In the genomic region with DNA sequence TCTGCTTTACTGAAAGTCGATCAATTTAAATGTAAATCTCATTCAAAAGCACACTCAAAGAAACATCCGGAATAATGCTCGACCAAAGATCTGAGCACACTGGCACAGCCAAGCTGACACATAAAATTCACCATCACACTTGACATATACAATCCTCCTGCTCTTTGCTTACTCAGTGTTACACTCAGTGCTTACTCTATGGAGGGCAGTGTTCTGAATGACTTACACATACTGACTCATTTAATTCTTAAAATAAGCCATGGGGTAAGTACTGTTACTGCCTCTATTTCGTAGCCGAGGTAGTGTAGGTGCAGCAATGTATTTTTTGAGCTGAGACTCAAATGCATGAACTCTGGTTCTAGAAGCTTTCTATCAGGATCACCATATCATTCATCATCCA, we compare ENCODE assay signal across 25 cellular contexts.
"Had no signal": no experiment of that assay in that cellular context is flagged by ENCODE, and none has a peak within 500 bp of the region (broad histone marks: within the 10 kb centered on the region; RNA-seq: fewer than 3 reads in every experiment).

No MANE protein-coding gene starts in this region.

- H3K4me3 Mint-ChIP-seq: activated CD8-positive, alpha-beta T cell treated with anti-CD3 and anti-CD28 coated beads for 36 hours; activated naive CD4-positive, alpha-beta T cell treated with anti-CD3 and anti-CD28 coated beads, Interleukin-2, amount 10 ng/mL, durations not matched to agents 7 days and 5 days; activated naive CD8-positive, alpha-beta T cell treated with anti-CD3 and anti-CD28 coated beads for 36 hours; activated T-cell treated with anti-CD3 and anti-CD28 coated beads, Interleukin-2, amount 50 U/mL, for 72 hours; T-cell had no signal

- H3K27me3 Mint-ChIP-seq: activated CD8-positive, alpha-beta T cell treated with anti-CD3 and anti-CD28 coated beads for 36 hours; activated naive CD4-positive, alpha-beta T cell treated with anti-CD3 and anti-CD28 coated beads, Interleukin-2, amount 10 ng/mL, durations not matched to agents 7 days and 5 days; activated naive CD8-positive, alpha-beta T cell treated with anti-CD3 and anti-CD28 coated beads for 36 hours; T-cell had no signal

- ATAC-seq: activated CD4-positive, CD25-positive, alpha-beta regulatory T cell treated with anti-CD3 and anti-CD28 coated beads, Interleukin-2, amount 50 U/mL, for 24 hours; activated CD8-positive, alpha-beta T cell treated with anti-CD3 and anti-CD28 coated beads for 36 hours; activated T-cell treated with anti-CD3 and anti-CD28 coated beads, Interleukin-2, amount 50 U/mL, for 72 hours; T-cell had no signal

- H3K36me3 ChIP-seq: Peyer's patch had no signal

- H3K4me1 ChIP-seq: Peyer's patch had no signal

- H3K27me3 ChIP-seq: Peyer's patch had no signal

- H3K27ac ChIP-seq: Peyer's patch, VCaP had no signal

- H3K4me3 ChIP-seq: Peyer's patch had no signal

- DNase-seq: activated CD4-positive, alpha-beta T cell treated with anti-CD3 and anti-CD28 coated beads for 4 hours; activated CD8-positive, alpha-beta memory T cell treated with anti-CD3 and anti-CD28 coated beads, Interleukin-2, amount 50 U/mL, for 4 hours; activated CD8-positive, alpha-beta T cell treated with anti-CD3 and anti-CD28 coated beads for 36 hours; activated gamma-delta T cell treated with Interleukin-2 at 50 U/mL for 16 hours; activated naive CD4-positive, alpha-beta T cell treated with anti-CD3 and anti-CD28 coated beads, Interleukin-2, amount 10 ng/mL, durations not matched to agents 7 days and 5 days; activated naive CD8-positive, alpha-beta T cell treated with anti-CD3 and anti-CD28 coated beads for 36 hours; activated T-cell treated with anti-CD3 and anti-CD28 coated beads, Interleukin-2, amount 50 U/mL, for 72 hours; anterior cingulate cortex; caudate nucleus; KG1; NCI-H1048; NCI-H146; NCI-H187 treated with DMSO at 0.1 percent for 48 hours; NCI-H2081 treated with DMSO at 0.1 percent for 48 hours; NCI-H446; NCI-H524; OCI-M1; Peyer's patch; SHP77 treated with DMSO at 0.1 percent for 48 hours; T-cell; T-helper 2 cell; T1000 had no signal

- H3K27ac Mint-ChIP-seq: activated CD8-positive, alpha-beta T cell treated with anti-CD3 and anti-CD28 coated beads for 36 hours; activated naive CD4-positive, alpha-beta T cell treated with anti-CD3 and anti-CD28 coated beads, Interleukin-2, amount 10 ng/mL, durations not matched to agents 7 days and 5 days; activated naive CD8-positive, alpha-beta T cell treated with anti-CD3 and anti-CD28 coated beads for 36 hours; activated T-cell treated with anti-CD3 and anti-CD28 coated beads, Interleukin-2, amount 50 U/mL, for 72 hours; activated T-helper 2 cell treated with anti-CD3 and anti-CD28 coated beads, Interferon-gamma antibody, Interleukin-2, Interleukin-4, amounts not matched to agents 10 μg/mL and 5 μg/mL and 100 μg/mL, durations not matched to agents 14 hours and 24 hours and 36 hours; T-cell had no signal

- H3K4me1 Mint-ChIP-seq: activated naive CD4-positive, alpha-beta T cell treated with anti-CD3 and anti-CD28 coated beads, Interleukin-2, amount 10 ng/mL, durations not matched to agents 7 days and 5 days; activated naive CD8-positive, alpha-beta T cell treated with anti-CD3 and anti-CD28 coated beads for 36 hours; T-cell had no signal
